Comparison of ENCODE assay signal across 7 cellular contexts in the genomic region with DNA sequence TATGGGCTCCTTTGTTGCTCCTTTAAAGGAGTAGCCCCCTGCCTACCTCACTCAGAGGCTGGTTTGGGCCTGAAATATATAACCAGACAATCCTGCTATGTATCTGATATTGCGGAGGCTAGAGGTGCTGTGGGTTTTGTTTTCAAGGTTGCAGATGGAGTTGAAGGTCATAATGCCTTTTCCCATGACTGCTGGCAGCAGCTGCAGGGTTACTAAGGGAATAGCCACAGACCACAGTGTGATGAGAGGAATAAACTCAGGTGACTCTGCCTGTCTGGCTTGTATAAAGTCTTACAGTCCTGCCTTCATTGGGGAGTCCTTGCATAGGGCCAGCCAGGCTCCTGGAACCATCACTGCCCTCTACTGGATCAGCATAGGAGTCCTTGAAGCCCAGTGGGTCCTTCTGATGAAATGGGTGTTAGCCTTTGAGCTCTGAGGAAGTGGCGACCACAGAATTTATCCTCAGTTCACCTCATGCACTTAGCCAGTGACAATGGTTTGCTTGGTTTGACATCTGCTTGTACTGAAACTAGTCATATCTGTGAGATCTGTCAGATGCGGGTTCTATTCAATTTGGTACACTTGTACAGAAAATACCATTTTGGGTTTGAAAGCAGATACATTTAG.
A peak's percentile ranks its signal among the peaks of the same experiment; 100 is the strongest.
DNase-seq lines count a peak whose midpoint lies in the region; ATAC-seq and TF ChIP-seq lines count a peak whose summit lies in the region.

No MANE protein-coding gene starts in this region.

- no peak overlapping the region for H3K27ac ChIP-seq in right lobe of liver
- no peak overlapping the region for H3K27ac ChIP-seq in tibial nerve

- H3K4me1 ChIP-seq in right lobe of liver (no peaks in the 10 kb centered on the region), tibial nerve (peaks cover 0 to 7% (median 2%) of the 10 kb centered on the region in 4 donors)

- TF ChIP-seq POLR2A in right lobe of liver (IDR thresholded peaks at IDR 0.05) (no peak), tibial nerve (IDR thresholded peaks at IDR 0.05) (no peak)

- H3K4me3 ChIP-seq in right lobe of liver (no peak overlapping the region), tibial nerve (no peak overlapping the region)

- ATAC-seq in GM21515 (IDR thresholded peaks at IDR 0.05; ENCODE audit: unreplicated experiment) (peak; percentile 98), right lobe of liver (peak; percentile 90 to 99 (median 92))

- TF ChIP-seq CTCF in GM10266 (IDR thresholded peaks at IDR 0.05; ENCODE audit: control insufficient read depth, insufficient read depth, low read depth, missing control alignments) (peak; percentile 50), right lobe of liver (IDR thresholded peaks at IDR 0.05) (peak; percentile 24 to 67 (median 40)), tibial nerve (IDR thresholded peaks at IDR 0.05) (peak in 4 of 5 experiments; percentile 13 to 36 (median 18))

- DNase-seq in GM10266 (ENCODE audit: extremely low spot score) (peak; percentile 66), HK-2 (ENCODE audit: unreplicated experiment) (peak; percentile 35), SW480 (ENCODE audit: low spot score) (peak; percentile 59), right lobe of liver (peak; percentile 33 to 62 (median 57)), tibial nerve (ENCODE audit: low spot score in 2 of 2) (peak in 1 of 2 donors; percentile 21)
- DNase-seq in central memory CD4-positive, alpha-beta T cell = peak; percentile 53

- 58% methylated on average over 3 of the region's 3 CpGs for WGBS in right lobe of liver (ENCODE audit: insufficient coverage, low coverage, low lambda C conversion rate, missing lambda C conversion rate)
- 79 to 91% methylated on average over 3 of the region's 3 CpGs for WGBS in tibial nerve, 2 donors

- TF ChIP-seq EP300 in tibial nerve (IDR thresholded peaks at IDR 0.05) = no peak

- intact Hi-C loops in right lobe of liver (cut with DNase I) = no loop called here

- H3K9me3 ChIP-seq in right lobe of liver = no peaks in the 10 kb centered on the region
- no peaks in the 10 kb centered on the region for H3K9me3 ChIP-seq in tibial nerve

- H3K36me3 ChIP-seq in right lobe of liver (no peaks in the 10 kb centered on the region), tibial nerve (no peaks in the 10 kb centered on the region)

- H3K27me3 ChIP-seq in right lobe of liver (no peaks in the 10 kb centered on the region), tibial nerve (no peaks in the 10 kb centered on the region)
